Comparison of ENCODE assay signal across 9 cellular contexts in the genomic region with DNA sequence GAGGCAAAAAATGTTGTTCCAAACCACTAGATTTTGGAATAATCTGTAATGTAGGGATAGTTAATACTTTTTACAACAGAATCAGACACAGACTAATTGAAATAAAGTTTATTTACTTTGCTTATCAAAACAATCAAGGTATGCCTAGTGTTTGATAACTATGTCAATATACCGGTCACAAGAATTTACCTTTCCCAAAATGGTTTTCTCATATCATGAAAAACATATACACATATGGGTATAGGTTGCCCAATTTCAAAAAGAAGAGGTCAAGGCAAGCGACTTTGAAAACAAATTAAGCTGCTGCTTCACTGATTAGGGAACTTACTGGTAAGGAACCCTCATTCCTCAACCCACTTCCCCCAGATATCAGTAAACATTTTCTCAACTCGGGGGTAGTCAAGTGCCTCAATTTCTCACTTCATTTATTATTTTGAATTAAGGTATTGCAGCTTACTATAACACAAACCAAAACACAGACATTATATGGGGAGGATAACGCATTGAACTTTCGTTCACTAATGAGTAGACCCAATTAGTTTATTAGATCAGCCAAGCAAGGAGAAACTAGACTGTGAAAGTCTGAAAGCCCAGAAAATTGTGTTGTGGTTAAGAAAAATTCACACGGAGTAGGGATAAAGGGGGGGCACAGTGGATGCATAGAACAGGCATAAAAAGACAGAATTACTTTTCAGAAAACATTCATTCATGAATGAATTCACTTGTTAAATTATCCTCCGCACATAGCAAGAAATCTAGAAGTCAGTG. TPM values are rescaled to one million over a fixed set of nuclear protein-coding genes. Genes with fewer than 3 reads are reported as not detected.
DNase-seq lines count a peak whose midpoint lies in the region; ATAC-seq and TF ChIP-seq lines count a peak whose summit lies in the region.
"Had no signal": no experiment of that assay in that cellular context is flagged by ENCODE, and none has a peak within 500 bp of the region (broad histone marks: within the 10 kb centered on the region; RNA-seq: fewer than 3 reads in every experiment).

No MANE protein-coding gene starts in this region.

- no peak overlapping the region for H3K18ac ChIP-seq in mesenchymal stem cell (ENCODE audit: low read depth in 1 of 2, low read length in 2 of 2)

- H3K4me3 Mint-ChIP-seq in activated naive CD4-positive, alpha-beta T cell treated with anti-CD3 and anti-CD28 coated beads, Interleukin-2, amount 50 U/mL, for 24 hours, result peak overlapping the region; percentile 91
- H3K4me3 Mint-ChIP-seq in activated CD8-positive, alpha-beta T cell treated with anti-CD3 and anti-CD28 coated beads for 36 hours, result peak overlapping the region; percentile 91

- DNase-seq in activated naive CD4-positive, alpha-beta T cell treated with Interleukin-2 at 50 U/mL for 16 hours, result no peak
- no peak for DNase-seq in activated CD8-positive, alpha-beta T cell treated with anti-CD3 and anti-CD28 coated beads for 36 hours
- DNase-seq in mesenchymal stem cell (no peak), upper lobe of left lung (no peak), NCI-H1048 (lab: John Stamatoyannopoulos, UW) (no peak), GM23248 (no peak)
- DNase-seq: NCI-H187 had no signal

- H2AK5ac ChIP-seq in mesenchymal stem cell (ENCODE audit: low read length, severe bottlenecking), result no peak overlapping the region

- H3K27me3 Mint-ChIP-seq in activated naive CD4-positive, alpha-beta T cell treated with anti-CD3 and anti-CD28 coated beads, Interleukin-2, amount 50 U/mL, for 24 hours, result no peaks in the 10 kb centered on the region
- no peaks in the 10 kb centered on the region for H3K27me3 Mint-ChIP-seq in activated CD8-positive, alpha-beta T cell treated with anti-CD3 and anti-CD28 coated beads for 36 hours

- no peak overlapping the region for H4K8ac ChIP-seq in mesenchymal stem cell (ENCODE audit: low read length)

- no peak overlapping the region for H3K14ac ChIP-seq in mesenchymal stem cell (ENCODE audit: low read length in 2 of 2)

- peak overlapping the region in 1 of 2 experiments; percentile 60 for H2BK12ac ChIP-seq in mesenchymal stem cell (ENCODE audit: low read length in 2 of 2)

- no peaks in the 10 kb centered on the region for H4K20me1 ChIP-seq in GM23248 (ENCODE audit: insufficient read depth)

- H3K36me3 Mint-ChIP-seq in activated naive CD4-positive, alpha-beta T cell treated with anti-CD3 and anti-CD28 coated beads, Interleukin-2, amount 50 U/mL, for 24 hours, result no peaks in the 10 kb centered on the region
- peaks cover 4% of the 10 kb centered on the region for H3K36me3 Mint-ChIP-seq in activated CD8-positive, alpha-beta T cell treated with anti-CD3 and anti-CD28 coated beads for 36 hours (ENCODE audit: low read depth)

- H3K27ac ChIP-seq in mesenchymal stem cell (ENCODE audit: low read length, poor library complexity, severe bottlenecking), result no peak overlapping the region
- H3K27ac ChIP-seq in upper lobe of left lung, result peak overlapping the region in 3 of 4 donors; percentile 91 to 98 (median 98)
- no peak overlapping the region for H3K27ac ChIP-seq in GM23248

- H3K4me3 ChIP-seq in mesenchymal stem cell (ENCODE audit: insufficient read depth in 1 of 2, low read depth in 1 of 2, low read length in 2 of 2), result no peak overlapping the region
- no peak overlapping the region for H3K4me3 ChIP-seq in upper lobe of left lung
- H3K4me3 ChIP-seq in GM23248, result no peak overlapping the region

- H3K27ac Mint-ChIP-seq in activated naive CD4-positive, alpha-beta T cell treated with anti-CD3 and anti-CD28 coated beads, Interleukin-2, amount 50 U/mL, for 24 hours, result peak overlapping the region; percentile 81
- H3K27ac Mint-ChIP-seq in activated CD8-positive, alpha-beta T cell treated with anti-CD3 and anti-CD28 coated beads for 36 hours, result peak overlapping the region; percentile 52

- no peak overlapping the region for H2BK15ac ChIP-seq in mesenchymal stem cell (ENCODE audit: low read depth, poor library complexity, severe bottlenecking)

- H3K4me1 ChIP-seq in mesenchymal stem cell (ENCODE audit: control insufficient read depth, insufficient read depth, low read depth, low read length) (peaks cover 8% of the 10 kb centered on the region), upper lobe of left lung (peaks cover 9 to 27% (median 19%) of the 10 kb centered on the region in 4 donors), GM23248 (ENCODE audit: insufficient read depth) (peaks cover 32% of the 10 kb centered on the region)

- H3K9ac ChIP-seq in mesenchymal stem cell (ENCODE audit: low read length) (no peak overlapping the region), GM23248 (no peak overlapping the region)

- no peaks in the 10 kb centered on the region for H3K9me3 Mint-ChIP-seq in activated naive CD4-positive, alpha-beta T cell treated with anti-CD3 and anti-CD28 coated beads, Interleukin-2, amount 50 U/mL, for 24 hours
- peaks cover 2% of the 10 kb centered on the region for H3K9me3 Mint-ChIP-seq in activated CD8-positive, alpha-beta T cell treated with anti-CD3 and anti-CD28 coated beads for 36 hours

- no peak for ATAC-seq in activated CD8-positive, alpha-beta T cell treated with anti-CD3 and anti-CD28 coated beads for 36 hours
- ATAC-seq in upper lobe of left lung (ENCODE audit: low FRiP score in 2 of 2) (no peak), HG02571 (IDR thresholded peaks at IDR 0.05; ENCODE audit: unreplicated experiment) (no peak)

- H2BK120ac ChIP-seq in mesenchymal stem cell (ENCODE audit: low read depth, low read length), result peak overlapping the region; percentile 54

- peaks cover 34% of the 10 kb centered on the region for H3F3A ChIP-seq in GM23248 (ENCODE audit: insufficient read depth)

- WGBS in mesenchymal stem cell, result 100% methylated on average over 5 of the region's 7 CpGs
- 74 to 76% methylated on average over 7 of the region's 7 CpGs for WGBS in upper lobe of left lung, 2 donors
- 85 to 86% methylated on average over 7 of the region's 7 CpGs for WGBS in GM23248 (ENCODE audit: low coverage in 1 of 2, low lambda C conversion rate in 2 of 2, missing lambda C conversion rate in 2 of 2), 2 experiments

- H3K9me3 ChIP-seq in mesenchymal stem cell (ENCODE audit: control insufficient read depth, low read length) (no peaks in the 10 kb centered on the region), upper lobe of left lung (no peaks in the 10 kb centered on the region), GM23248 (ENCODE audit: low read depth) (no peaks in the 10 kb centered on the region)

- no peak overlapping the region for H3K4me2 ChIP-seq in mesenchymal stem cell (ENCODE audit: low read length, poor library complexity, severe bottlenecking)
- H3K4me2 ChIP-seq in GM23248 (ENCODE audit: unreplicated experiment), result no peak overlapping the region

- no peak overlapping the region for H2BK5ac ChIP-seq in mesenchymal stem cell (ENCODE audit: low read depth, low read length, poor library complexity, severe bottlenecking)

- in situ Hi-C loops in GM23248 (cut with MboI), result no loop called here

- TF ChIP-seq CTCF in activated CD8-positive, alpha-beta T cell treated with anti-CD3 and anti-CD28 coated beads for 36 hours (IDR thresholded peaks at IDR 0.05), result no peak
- no peak for TF ChIP-seq CTCF in upper lobe of left lung (IDR thresholded peaks at IDR 0.05)

- CTCF ChIA-PET in activated CD8-positive, alpha-beta T cell treated with anti-CD3 and anti-CD28 coated beads for 36 hours (lab: Charles Lee), result interaction anchor here (1.0 kb wide), 1 partner anchor 16 kb away, joined by 3 read pairs; no protein-coding TSS in a partner anchor

- H3K79me2 ChIP-seq in GM23248 (ENCODE audit: insufficient read depth), result no peaks in the 10 kb centered on the region

- H3K27me3 ChIP-seq in mesenchymal stem cell (ENCODE audit: control insufficient read depth in 1 of 2, insufficient read depth in 1 of 2, low read length in 2 of 2) (no peaks in the 10 kb centered on the region), upper lobe of left lung (no peaks in the 10 kb centered on the region), GM23248 (replicated peaks; ENCODE audit: insufficient read depth) (no peaks in the 10 kb centered on the region)

- TF ChIP-seq POLR2A in upper lobe of left lung (IDR thresholded peaks at IDR 0.05), result no peak

- H3K36me3 ChIP-seq in mesenchymal stem cell (ENCODE audit: control insufficient read depth in 1 of 2, insufficient read depth in 2 of 2, low read depth in 1 of 2, low read length in 2 of 2) (no peaks in the 10 kb centered on the region), upper lobe of left lung (no peaks in the 10 kb centered on the region), GM23248 (ENCODE audit: low read depth) (no peaks in the 10 kb centered on the region)

- H3K9me2 ChIP-seq in GM23248 (ENCODE audit: insufficient read depth), result no peaks in the 10 kb centered on the region

- intact Hi-C loops in activated CD8-positive, alpha-beta T cell treated with anti-CD3 and anti-CD28 coated beads for 36 hours (cut with micrococcal nuclease), result no loop called here

- POLR2A ChIA-PET in activated CD8-positive, alpha-beta T cell treated with anti-CD3 and anti-CD28 coated beads for 36 hours (lab: Charles Lee), result interaction anchor here (0.6 kb wide), 1 partner anchor 13 kb away, joined by 3 read pairs; no protein-coding TSS in a partner anchor

- H2AFZ ChIP-seq in mesenchymal stem cell (ENCODE audit: low read depth, low read length) (no peak overlapping the region), GM23248 (no peak overlapping the region)

- no peak for TF ChIP-seq EP300 in upper lobe of left lung (IDR thresholded peaks at IDR 0.05)

- H3K4ac ChIP-seq in mesenchymal stem cell (ENCODE audit: low read depth in 1 of 2, low read length in 2 of 2), result no peak overlapping the region

- no peaks in the 10 kb centered on the region for H3K79me1 ChIP-seq in mesenchymal stem cell (replicated peaks; ENCODE audit: low read length, poor library complexity, severe bottlenecking)

- H3K4me1 Mint-ChIP-seq in activated naive CD4-positive, alpha-beta T cell treated with anti-CD3 and anti-CD28 coated beads, Interleukin-2, amount 50 U/mL, for 24 hours, result peaks cover 45% of the 10 kb centered on the region
- H3K4me1 Mint-ChIP-seq in activated CD8-positive, alpha-beta T cell treated with anti-CD3 and anti-CD28 coated beads for 36 hours (ENCODE audit: low read depth), result peaks cover 45% of the 10 kb centered on the region

- H3K23ac ChIP-seq in mesenchymal stem cell (ENCODE audit: low read length in 2 of 2), result no peak overlapping the region

- H4K91ac ChIP-seq in mesenchymal stem cell (ENCODE audit: low read length), result no peak overlapping the region

RNA-seq across cellular contexts. Expression of a gene that starts 9.0 kb away (rescaled TPM):
- total RNA-seq in activated CD8-positive, alpha-beta T cell treated with anti-CD3 and anti-CD28 coated beads for 36 hours, result 10 to 100 TPM; 88.3 to 92.7 TPM
- 112 TPM for polyA plus RNA-seq in mesenchymal stem cell (2013, experiment 1 of 2)
- 114 TPM for polyA plus RNA-seq in mesenchymal stem cell (2013, experiment 2 of 2)
- total RNA-seq in upper lobe of left lung, result 100 to 1,000 TPM in 2 of 6 donors, 10 to 100 TPM in 4; 67.1 to 132 (median 81.2) TPM
- 60.3 and 70.8 TPM in 2 replicates for total RNA-seq in GM23248 (2014; rRNA removed; shearing (Covaris generic))
- 86.8 and 87.3 TPM in 2 replicates for polyA plus RNA-seq in GM23248 (2016; fragmentation: Nextera tagmentation; extraction: Ambion mirVana)

Comparison
In these comparisons a context has a peak if more than half of its experiments do, and no peak if none do; other contexts are left out.
1. H3K27ac ChIP-seq: peak in upper lobe of left lung (3 of 4); none in mesenchymal stem cell (single experiment) and GM23248 (single experiment).